Comparison of ENCODE assay signal across 13 cellular contexts in genomic region chr9:130029591-130029990, GRCh38. TPM values are rescaled to one million over a fixed set of nuclear protein-coding genes. Genes with fewer than 3 reads are reported as not detected.
A peak's percentile ranks its signal among the peaks of the same experiment; 100 is the strongest.
DNase-seq lines count a peak whose midpoint lies in the region; ATAC-seq and TF ChIP-seq lines count a peak whose summit lies in the region.
"Had no signal": no experiment of that assay in that cellular context is flagged by ENCODE, and none has a peak within 500 bp of the region (broad histone marks: within the 10 kb centered on the region; RNA-seq: fewer than 3 reads in every experiment).

No MANE protein-coding gene starts in this region.

- TF ChIP-seq CTCF in CD14-positive monocyte (IDR thresholded peaks at IDR 0.05) (no peak), GM12864 (IDR thresholded peaks at IDR 0.05; ENCODE audit: low read depth, low read length, missing control alignments) (no peak)

- no peak for ATAC-seq in activated T-helper 17 cell treated with anti-CD3 and anti-CD28 coated beads, Interleukin-2, amount 50 U/mL, for 72 hours (replicated peaks)
- no peak for ATAC-seq in HG02840 (IDR thresholded peaks at IDR 0.05; ENCODE audit: low FRiP score, unreplicated experiment)
- ATAC-seq in GM21360 (IDR thresholded peaks at IDR 0.05; ENCODE audit: unreplicated experiment), result no peak

- peak overlapping the region; percentile 28 to 90 (median 60) for H3K27ac Mint-ChIP-seq in CD14-positive monocyte
- H3K27ac Mint-ChIP-seq in activated T-helper 17 cell treated with anti-CD3 and anti-CD28 coated beads, Interleukin-2, amount 50 U/mL, for 72 hours, result peak overlapping the region; percentile 96

- H3K9me3 ChIP-seq in muscle layer of colon (ENCODE audit: low read length), result no peaks in the 10 kb centered on the region
- H3K9me3 ChIP-seq: BE2C, prostate gland, uterus had no signal

- H3K4me3 ChIP-seq in GM12864 (ENCODE audit: low read depth, low read length) (peak overlapping the region; percentile 37), muscle layer of colon (ENCODE audit: low read depth in 1 of 2, low read length in 2 of 2) (no peak overlapping the region)
- H3K4me3 ChIP-seq: prostate gland, uterus had no signal

- H3K27me3 Mint-ChIP-seq in CD14-positive monocyte (ENCODE audit: low read depth in 3 of 3), result no peaks in the 10 kb centered on the region
- H3K27me3 Mint-ChIP-seq in activated T-helper 17 cell treated with anti-CD3 and anti-CD28 coated beads, Interleukin-2, amount 50 U/mL, for 72 hours, result no peaks in the 10 kb centered on the region

- DNase-seq in CD14-positive monocyte (ENCODE audit: low spot score), result no peak
- no peak for DNase-seq in GM12864 (ENCODE audit: low read depth)
- no peak for DNase-seq in activated gamma-delta T cell (lab: John Stamatoyannopoulos, UW)
- no peak for DNase-seq in AG08395 (ENCODE audit: low spot score)
- DNase-seq: BE2C, midbrain, NCI-H1930, uterus had no signal

- H3K27ac ChIP-seq in muscle layer of colon (ENCODE audit: low read depth, low read length), result peak overlapping the region; percentile 28
- H3K27ac ChIP-seq: prostate gland had no signal

- H3K36me3 Mint-ChIP-seq in CD14-positive monocyte, result peaks cover 15 to 17% of the 10 kb centered on the region in 2 donors
- H3K36me3 Mint-ChIP-seq in activated T-helper 17 cell treated with anti-CD3 and anti-CD28 coated beads, Interleukin-2, amount 50 U/mL, for 72 hours (ENCODE audit: low read depth), result peaks cover 96% of the 10 kb centered on the region

- H3K9ac ChIP-seq in muscle layer of colon (ENCODE audit: low read length), result no peak overlapping the region

- intact Hi-C loops in CD14-positive monocyte (cut with micrococcal nuclease), result no loop called here

- no peaks in the 10 kb centered on the region for H3K27me3 ChIP-seq in muscle layer of colon (ENCODE audit: control insufficient read depth in 1 of 2, insufficient read depth in 2 of 2, low read length in 2 of 2)
- H3K27me3 ChIP-seq: BE2C, uterus had no signal

- peaks cover 4% of the 10 kb centered on the region for H3K36me3 ChIP-seq in muscle layer of colon (ENCODE audit: insufficient read depth, low read length)
- H3K36me3 ChIP-seq: BE2C, prostate gland, uterus had no signal

- H3K4me1 Mint-ChIP-seq in CD14-positive monocyte, result peaks cover 92% of the 10 kb centered on the region
- peaks cover 66% of the 10 kb centered on the region for H3K4me1 Mint-ChIP-seq in activated T-helper 17 cell treated with anti-CD3 and anti-CD28 coated beads, Interleukin-2, amount 50 U/mL, for 72 hours

- H3K4me3 Mint-ChIP-seq in CD14-positive monocyte, result no peak overlapping the region
- peak overlapping the region; percentile 91 for H3K4me3 Mint-ChIP-seq in activated T-helper 17 cell treated with anti-CD3 and anti-CD28 coated beads, Interleukin-2, amount 50 U/mL, for 72 hours

- H3K4me1 ChIP-seq in muscle layer of colon (ENCODE audit: insufficient read depth, low read length), result peaks cover 86% of the 10 kb centered on the region

- peaks cover 0 to 8% (median 4%) of the 10 kb centered on the region in 7 donors for H3K9me3 Mint-ChIP-seq in CD14-positive monocyte
- H3K9me3 Mint-ChIP-seq in activated T-helper 17 cell treated with anti-CD3 and anti-CD28 coated beads, Interleukin-2, amount 50 U/mL, for 72 hours, result peaks cover 5% of the 10 kb centered on the region

RNA-seq across cellular contexts. Expression of gene FNBP1, which starts 13.4 kb away (rescaled TPM):
- 10 to 100 TPM; 51.4 to 60.7 TPM for polyA plus RNA-seq in CD14-positive monocyte
- total RNA-seq in activated T-helper 17 cell treated with anti-CD3 and anti-CD28 coated beads, Interleukin-2, amount 50 U/mL, for 72 hours, result 100 to 1,000 TPM; 173 to 492 TPM

RNA-seq across cellular contexts. Expression of gene GPR107, which starts 24.1 kb away (rescaled TPM):
- polyA plus RNA-seq in CD14-positive monocyte, result 1 to 10 TPM; 6.0 TPM
- total RNA-seq in activated T-helper 17 cell treated with anti-CD3 and anti-CD28 coated beads, Interleukin-2, amount 50 U/mL, for 72 hours, result 10 to 100 TPM; 28.1 to 32.6 TPM
